8 cellular contexts compared by ENCODE assay signal in the genomic region with DNA sequence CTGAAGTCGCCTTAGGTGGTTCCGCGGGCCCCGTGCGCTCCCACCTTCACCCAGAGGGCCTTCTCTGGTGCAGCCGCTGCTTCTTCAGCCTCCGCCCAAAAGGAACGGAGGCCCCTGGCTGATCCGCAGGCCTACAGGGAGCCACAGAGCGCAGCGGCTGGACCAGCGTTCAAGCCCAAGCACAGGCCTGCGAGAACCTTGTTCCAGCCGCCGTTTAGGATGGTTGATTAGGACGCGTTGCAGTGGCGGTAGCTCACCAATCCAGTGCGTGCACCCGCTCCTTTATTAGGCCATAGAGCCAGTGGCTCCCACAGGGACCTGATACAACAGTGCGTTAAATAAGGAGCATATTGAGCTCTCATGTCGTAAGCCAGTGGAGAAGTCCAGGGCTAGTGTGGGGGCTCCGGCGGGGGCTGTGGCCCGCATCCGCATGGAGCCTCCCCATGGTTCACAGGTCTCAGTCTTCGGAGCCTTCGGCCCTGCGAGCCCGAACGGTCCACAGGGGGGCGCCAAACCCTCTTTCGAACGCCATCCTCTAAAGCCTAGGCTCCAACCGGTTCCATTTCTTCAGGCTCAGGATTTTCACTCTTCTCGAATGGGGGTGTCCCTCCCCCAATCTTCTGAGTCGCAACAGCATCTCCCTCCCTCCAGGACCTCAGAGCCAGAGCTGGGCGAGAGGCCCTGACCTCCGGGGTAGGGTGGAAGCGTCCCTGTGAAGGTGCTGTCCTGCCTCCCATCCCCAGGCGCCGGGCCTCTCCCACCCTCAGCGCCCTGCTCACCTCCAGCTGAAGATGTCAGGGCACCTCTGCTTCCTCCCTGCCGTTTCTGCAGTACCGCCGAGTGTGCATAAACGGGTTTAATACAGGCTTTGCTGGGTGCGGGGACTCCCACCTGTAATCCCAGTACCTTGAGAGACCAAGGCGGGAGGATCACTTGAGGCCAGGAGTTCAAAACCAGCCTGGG.
DNase-seq lines count a peak whose midpoint lies in the region; TF ChIP-seq lines count a peak whose summit lies in the region.
"Not testable (repeated sequence)": the region's sequence is repeated elsewhere in the genome, so short reads cannot be mapped to it uniquely, and the experiment has no call there.

No MANE protein-coding gene starts in this region.

- H3K36me3 ChIP-seq in DOHH2 (ENCODE audit: control insufficient read depth, low read length); KMS-11 (ENCODE audit: insufficient read depth); PC-9 (ENCODE audit: low read depth); stomach: not testable (repeated sequence)

- DNase-seq in PC-9 (peak in 1 of 2 experiments; percentile 37), hypothalamus (lab: John Stamatoyannopoulos, UW) (peak in 42 of 51 donors; percentile 1 to 74 (median 26)), progenitor cell of endocrine pancreas (ENCODE audit: low spot score, unreplicated experiment) (peak; percentile 49), stomach (peak; percentile 84)
- peak; percentile 37 to 70 for DNase-seq in activated CD8-positive, alpha-beta memory T cell treated with anti-CD3 and anti-CD28 coated beads for 1 hour (ENCODE audit: extremely low read depth in 1 of 2, low read depth in 1 of 2)
- DNase-seq in central memory CD4-positive, alpha-beta T cell, result peak; percentile 54

- not testable (repeated sequence) for H3K4me3 Mint-ChIP-seq in progenitor cell of endocrine pancreas (ENCODE audit: low read depth)

- H3K4me1 Mint-ChIP-seq in progenitor cell of endocrine pancreas (ENCODE audit: low read depth), result not testable (repeated sequence)

- not testable (repeated sequence) for H3K4me3 ChIP-seq in DOHH2 (ENCODE audit: low read length); KMS-11 (IDR thresholded peaks at IDR 0.05; ENCODE audit: insufficient read depth, low read depth, low read length); PC-9; stomach

- not testable (repeated sequence) for H3K4me2 ChIP-seq in DOHH2 (ENCODE audit: low read length); KMS-11; PC-9

- intact Hi-C loops in PC-9 (cut with micrococcal nuclease; ENCODE audit: unreplicated experiment); stomach (cut with DNase I; ENCODE audit: low total_unique reads): not testable (repeated sequence)

- H3K27me3 ChIP-seq in DOHH2 (ENCODE audit: control insufficient read depth, low read length); KMS-11 (ENCODE audit: insufficient read depth, low read depth); PC-9 (ENCODE audit: insufficient read depth, low read depth); stomach: not testable (repeated sequence)

- not testable (repeated sequence) for H3K9me2 ChIP-seq in DOHH2 (replicated peaks; ENCODE audit: control insufficient read depth, low read length); PC-9 (ENCODE audit: insufficient read depth)

- POLR2A ChIA-PET in PC-9 (lab: Charles Lee; ENCODE audit: unreplicated experiment), result not testable (repeated sequence)

- not testable (repeated sequence) for TF ChIP-seq POLR2A in stomach (IDR thresholded peaks at IDR 0.05)

- not testable (repeated sequence) for BruUV-seq in PC-9 (replicated peaks; lab: Mats Ljungman, UMichigan)

- H3K27ac Mint-ChIP-seq in progenitor cell of endocrine pancreas, result not testable (repeated sequence)

- peak; percentile 66 for TF ChIP-seq CTCF in DOHH2 (IDR thresholded peaks at IDR 0.05; ENCODE audit: low read depth, low read length, poor library complexity, severe bottlenecking)
- TF ChIP-seq CTCF in KMS-11 (conservative IDR thresholded peaks at IDR 0.05; ENCODE audit: low read depth, low read length), result peak; percentile 54; the same call in 1 of the 2 replicates
- TF ChIP-seq CTCF in PC-9 (conservative IDR thresholded peaks at IDR 0.05), result peak; percentile 64
- peak; percentile 63 for TF ChIP-seq CTCF in progenitor cell of endocrine pancreas (IDR thresholded peaks at IDR 0.05; ENCODE audit: unreplicated experiment)
- peak in 4 of 7 experiments; percentile 36 to 75 (median 64) for TF ChIP-seq CTCF in stomach (IDR thresholded peaks at IDR 0.05)

- H3F3A ChIP-seq in DOHH2 (ENCODE audit: control insufficient read depth, insufficient read depth); PC-9 (ENCODE audit: insufficient read depth, low read depth): not testable (repeated sequence)

- not testable (repeated sequence) for H3K9ac ChIP-seq in KMS-11

- not testable (repeated sequence) for H3K27ac ChIP-seq in DOHH2 (ENCODE audit: low read depth, low read length); KMS-11; PC-9; stomach

- H3K4me1 ChIP-seq in DOHH2 (ENCODE audit: control insufficient read depth, low read length); KMS-11 (ENCODE audit: low read depth, poor library complexity, severe bottlenecking); stomach: not testable (repeated sequence)
- peaks cover 11% of the 10 kb centered on the region; the same call in 1 of the 2 replicates for H3K4me1 ChIP-seq in PC-9 (replicated peaks; ENCODE audit: insufficient read depth)

- H4K20me1 ChIP-seq in DOHH2 (ENCODE audit: control insufficient read depth, insufficient read depth, low read depth, low read length); KMS-11 (ENCODE audit: insufficient read depth); PC-9 (ENCODE audit: insufficient read depth): not testable (repeated sequence)

- not testable (repeated sequence) for H2AFZ ChIP-seq in KMS-11 (ENCODE audit: low read depth); PC-9

- TF ChIP-seq EP300 in stomach (IDR thresholded peaks at IDR 0.05), result not testable (repeated sequence)

- H3K9me3 ChIP-seq in DOHH2 (ENCODE audit: control insufficient read depth, insufficient read depth, low read length); PC-9 (ENCODE audit: insufficient read depth, low read depth); stomach: not testable (repeated sequence)

- 46 to 68% (median 56%) methylated on average over 25 to 48 of the region's 49 CpGs for WGBS in stomach, 5 donors

- H3K27me3 Mint-ChIP-seq in progenitor cell of endocrine pancreas, result not testable (repeated sequence)

- H3K36me3 Mint-ChIP-seq in progenitor cell of endocrine pancreas (ENCODE audit: insufficient read depth), result not testable (repeated sequence)

- not testable (repeated sequence) for H3K9me3 Mint-ChIP-seq in progenitor cell of endocrine pancreas (ENCODE audit: low read depth)

- H3K79me2 ChIP-seq in DOHH2 (ENCODE audit: control insufficient read depth, low read length); KMS-11 (ENCODE audit: insufficient read depth, low read depth); PC-9 (ENCODE audit: low read depth): not testable (repeated sequence)

- CTCF ChIA-PET in PC-9 (lab: Charles Lee), result not testable (repeated sequence)
